1 cellular context compared by ENCODE assay signal in genomic region chr11:22491826-22492225, GRCh38.
TF ChIP-seq lines count a peak whose summit lies in the region.

No MANE protein-coding gene starts in this region.

TF ChIP-seq in WTC11, 78 proteins besides CTCF, POLR2A, EP300 and RAD21 (continued from another document):
- TF ChIP-seq PRDM15 (CRISPR knock-in tag; IDR thresholded peaks at IDR 0.05) (no peak), ZBTB43 (CRISPR knock-in tag; IDR thresholded peaks at IDR 0.05) (no peak), NR1H2 (CRISPR knock-in tag; IDR thresholded peaks at IDR 0.05) (no peak), ERG (CRISPR knock-in tag; IDR thresholded peaks at IDR 0.05) (no peak), FOXK1 (CRISPR knock-in tag; IDR thresholded peaks at IDR 0.05) (no peak), MLX (CRISPR knock-in tag; IDR thresholded peaks at IDR 0.05) (no peak), RORB (CRISPR knock-in tag; IDR thresholded peaks at IDR 0.05) (no peak), GRHL2 (CRISPR knock-in tag; IDR thresholded peaks at IDR 0.05; ENCODE audit: insufficient replicate concordance, severe bottlenecking) (no peak), ARID4B (CRISPR knock-in tag; IDR thresholded peaks at IDR 0.05; ENCODE audit: borderline replicate concordance) (no peak)
TF ChIP-seq in WTC11: peak in this region for 0.
